ENCODE assay signal across 35 cellular contexts in genomic region chr11:123601737-123602136, GRCh38. TPM values are rescaled to one million over a fixed set of nuclear protein-coding genes. Genes with fewer than 3 reads are reported as not detected.
"Had no signal": no experiment of that assay in that cellular context is flagged by ENCODE, and none has a peak within 500 bp of the region (broad histone marks: within the 10 kb centered on the region; RNA-seq: fewer than 3 reads in every experiment).

No MANE protein-coding gene starts in this region.

- H3K4me3 Mint-ChIP-seq: activated CD4-positive, alpha-beta T cell treated with anti-CD3 and anti-CD28 coated beads for 36 hours; activated CD4-positive, alpha-beta T cell treated with anti-CD3 and anti-CD28 coated beads, Interleukin-2, amount 10 ng/mL, durations not matched to agents 7 days and 5 days; activated CD8-positive, alpha-beta T cell treated with anti-CD3 and anti-CD28 coated beads, Interleukin-2, amount 10 ng/mL, durations not matched to agents 7 days and 5 days; activated naive CD4-positive, alpha-beta T cell treated with anti-CD3 and anti-CD28 coated beads for 36 hours; activated naive CD8-positive, alpha-beta T cell; activated T-cell treated with anti-CD3 and anti-CD28 coated beads, Interleukin-2, amount 50 U/mL, for 24 hours; T-helper 1 cell treated with Interleukin-12 subunit alpha and Interleukin-12 subunit beta and Interleukin-4 antibody, amounts not matched to agents 30 μg/mL and 1 μg/mL, for 36 hours; T-helper 2 cell treated with Interferon-gamma antibody and Interleukin-4, amounts not matched to agents 5 μg/mL and 100 μg/mL, for 36 hours had no signal

- H3K4me1 Mint-ChIP-seq: activated CD4-positive, alpha-beta T cell treated with anti-CD3 and anti-CD28 coated beads for 36 hours; activated CD4-positive, alpha-beta T cell treated with anti-CD3 and anti-CD28 coated beads, Interleukin-2, amount 10 ng/mL, durations not matched to agents 7 days and 5 days had no signal

- H3K4me3 ChIP-seq: ascending aorta, cardiac muscle cell, Peyer's patch, SJSA1 had no signal

- H3K9me2 ChIP-seq: SK-N-SH had no signal

- H3K27me3 ChIP-seq: ascending aorta, cardiac muscle cell, Peyer's patch, SJSA1 had no signal

- H3K4me2 ChIP-seq: SK-N-SH had no signal

- DNase-seq: activated CD4-positive, alpha-beta T cell treated with anti-CD3 and anti-CD28 coated beads for 36 hours; activated CD4-positive, alpha-beta T cell treated with anti-CD3 and anti-CD28 coated beads, Interleukin-2, amount 10 ng/mL, durations not matched to agents 7 days and 5 days; activated CD4-positive, alpha-beta T cell treated with anti-CD3 and anti-CD28 coated beads, Interleukin-2, amount 50 U/mL, for 48 hours; activated CD8-positive, alpha-beta T cell treated with anti-CD3 and anti-CD28 coated beads, Interleukin-2, amount 10 ng/mL, durations not matched to agents 7 days and 5 days; activated gamma-delta T cell; activated naive CD4-positive, alpha-beta T cell treated with anti-CD3 and anti-CD28 coated beads for 36 hours; activated T-cell treated with anti-CD3 and anti-CD28 coated beads, Interleukin-2, amount 50 U/mL, for 24 hours; amniotic stem cell; cerebellar nuclear complex; Karpas-422; KBM-7; MM.1S; MV-4-11; NCI-H1092; NCI-H1436 treated with DMSO at 0.1 percent for 48 hours; NCI-H1694 treated with DMSO at 0.1 percent for 48 hours; NCI-H2029; NCI-H2107; NCI-H2171; NCI-H510A; NCI-H526; NCI-H748 treated with DMSO at 0.1 percent for 48 hours; OCI-M1; Peyer's patch; RPMI8226; SHP77 treated with DMSO at 0.1 percent for 48 hours; SK-N-SH had no signal

- ATAC-seq: activated CD4-positive, alpha-beta T cell treated with anti-CD3 and anti-CD28 coated beads for 36 hours; activated CD4-positive, CD25-positive, alpha-beta regulatory T cell treated with anti-CD3 and anti-CD28 coated beads, Interleukin-2, amount 50 U/mL, for 24 hours; activated CD8-positive, alpha-beta T cell treated with anti-CD3 and anti-CD28 coated beads, Interleukin-2, amount 10 ng/mL, durations not matched to agents 7 days and 5 days had no signal

- H3K27ac Mint-ChIP-seq: activated CD4-positive, alpha-beta T cell treated with anti-CD3 and anti-CD28 coated beads for 36 hours; activated CD4-positive, alpha-beta T cell treated with anti-CD3 and anti-CD28 coated beads, Interleukin-2, amount 10 ng/mL, durations not matched to agents 7 days and 5 days; activated CD8-positive, alpha-beta T cell treated with anti-CD3 and anti-CD28 coated beads, Interleukin-2, amount 10 ng/mL, durations not matched to agents 7 days and 5 days; activated naive CD4-positive, alpha-beta T cell treated with anti-CD3 and anti-CD28 coated beads for 36 hours; activated naive CD8-positive, alpha-beta T cell; activated T-cell treated with anti-CD3 and anti-CD28 coated beads, Interleukin-2, amount 50 U/mL, for 24 hours; activated T-helper 2 cell treated with anti-CD3 and anti-CD28 coated beads, Interferon-gamma antibody, Interleukin-2, Interleukin-4, amounts not matched to agents 10 μg/mL and 5 μg/mL and 100 μg/mL, durations not matched to agents 14 hours and 24 hours and 36 hours; T-helper 1 cell treated with Interleukin-12 subunit alpha and Interleukin-12 subunit beta and Interleukin-4 antibody, amounts not matched to agents 30 μg/mL and 1 μg/mL, for 36 hours had no signal

- H3K9me3 ChIP-seq: ascending aorta, Peyer's patch, SJSA1, SK-N-SH had no signal

- H3K36me3 ChIP-seq: ascending aorta, SJSA1 had no signal

- H3K9ac ChIP-seq: SK-N-SH had no signal

- H3K4me1 ChIP-seq: ascending aorta, Peyer's patch, SJSA1 had no signal

- H3K9me3 Mint-ChIP-seq: activated CD4-positive, alpha-beta T cell treated with anti-CD3 and anti-CD28 coated beads, Interleukin-2, amount 10 ng/mL, durations not matched to agents 7 days and 5 days; activated naive CD4-positive, alpha-beta T cell treated with anti-CD3 and anti-CD28 coated beads for 36 hours; activated T-cell treated with anti-CD3 and anti-CD28 coated beads, Interleukin-2, amount 50 U/mL, for 24 hours; activated T-helper 2 cell treated with anti-CD3 and anti-CD28 coated beads, Interferon-gamma antibody, Interleukin-2, Interleukin-4, amounts not matched to agents 10 μg/mL and 5 μg/mL and 100 μg/mL, durations not matched to agents 14 hours and 24 hours and 36 hours; T-helper 1 cell treated with Interleukin-12 subunit alpha and Interleukin-12 subunit beta and Interleukin-4 antibody, amounts not matched to agents 30 μg/mL and 1 μg/mL, for 36 hours; T-helper 2 cell treated with Interferon-gamma antibody and Interleukin-4, amounts not matched to agents 5 μg/mL and 100 μg/mL, for 36 hours had no signal

- H3K27ac ChIP-seq: ascending aorta, cardiac muscle cell, Peyer's patch, SJSA1 had no signal

- H3K27me3 Mint-ChIP-seq: activated CD4-positive, alpha-beta T cell treated with anti-CD3 and anti-CD28 coated beads for 36 hours; activated CD4-positive, alpha-beta T cell treated with anti-CD3 and anti-CD28 coated beads, Interleukin-2, amount 10 ng/mL, durations not matched to agents 7 days and 5 days; activated naive CD8-positive, alpha-beta T cell; activated T-cell treated with anti-CD3 and anti-CD28 coated beads, Interleukin-2, amount 50 U/mL, for 24 hours had no signal

RNA-seq across cellular contexts. Expression of gene SCN3B, which starts 52.7 kb away (rescaled TPM):
- total RNA-seq: activated CD4-positive, alpha-beta T cell treated with anti-CD3 and anti-CD28 coated beads for 36 hours; activated CD4-positive, alpha-beta T cell treated with anti-CD3 and anti-CD28 coated beads, Interleukin-2, amount 10 ng/mL, durations not matched to agents 7 days and 5 days; activated CD8-positive, alpha-beta T cell treated with anti-CD3 and anti-CD28 coated beads, Interleukin-2, amount 10 ng/mL, durations not matched to agents 7 days and 5 days; activated naive CD4-positive, alpha-beta T cell treated with anti-CD3 and anti-CD28 coated beads for 36 hours; activated T-helper 2 cell treated with anti-CD3 and anti-CD28 coated beads, Interferon-gamma antibody, Interleukin-2, Interleukin-4, amounts not matched to agents 10 μg/mL and 5 μg/mL and 100 μg/mL, durations not matched to agents 14 hours and 24 hours and 36 hours had no signal
